27 cellular contexts compared by ENCODE assay signal in the genomic region with DNA sequence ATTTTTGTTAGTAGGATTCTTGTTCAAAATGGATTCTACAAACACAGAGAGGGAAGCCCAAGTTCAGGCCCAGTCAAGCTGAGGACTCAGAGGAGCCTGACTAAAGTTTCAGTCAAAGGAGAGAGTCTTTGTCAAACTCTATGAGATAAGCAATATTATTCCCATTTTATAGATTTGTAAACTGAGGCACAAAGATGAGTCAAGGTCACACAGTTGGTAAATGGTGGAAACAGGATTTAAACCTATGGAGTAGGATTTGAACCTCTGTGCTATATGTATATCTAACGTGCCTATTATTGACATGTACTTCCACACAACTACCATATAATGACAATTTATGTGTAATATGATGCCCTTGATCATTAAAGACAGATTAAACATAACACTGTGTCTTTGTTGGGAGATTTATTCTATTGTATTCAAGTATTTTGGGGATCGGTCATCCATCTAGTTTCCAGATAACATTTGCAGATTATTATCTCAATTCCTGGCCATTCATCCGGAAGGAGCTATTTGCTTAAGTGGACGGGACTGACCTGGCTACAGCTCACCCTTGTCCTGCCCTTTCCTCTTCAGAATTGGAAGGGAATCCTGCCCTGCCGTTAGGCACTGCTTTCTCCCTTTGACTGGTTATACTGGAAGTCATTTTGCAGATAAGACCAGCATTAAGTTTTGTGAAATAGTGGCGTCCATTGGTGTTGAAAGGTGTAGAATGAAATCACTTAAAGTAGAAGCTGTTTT.
"Had no signal": no experiment of that assay in that cellular context is flagged by ENCODE, and none has a peak within 500 bp of the region (broad histone marks: within the 10 kb centered on the region; RNA-seq: fewer than 3 reads in every experiment).

No MANE protein-coding gene starts in this region.

- H3K9me3 ChIP-seq: breast epithelium, psoas muscle, testis, transverse colon had no signal

- H3K9ac ChIP-seq: neural progenitor cell, parathyroid adenoma had no signal

- H3K27ac ChIP-seq: breast epithelium, epithelial cell of prostate, left ventricle myocardium inferior, neural progenitor cell, parathyroid adenoma, psoas muscle, spleen, testis, transverse colon had no signal

- H3K27me3 ChIP-seq: breast epithelium, neural progenitor cell, testis, transverse colon had no signal

- H3K4me2 ChIP-seq: neural progenitor cell had no signal

- DNase-seq: activated CD4-positive, alpha-beta memory T cell treated with anti-CD3 and anti-CD28 coated beads for 36 hours; activated CD4-positive, alpha-beta T cell treated with anti-CD3 and anti-CD28 coated beads, Interleukin-2, amount 10 ng/mL, durations not matched to agents 24 days and 14 days; activated CD4-positive, CD25-positive, alpha-beta regulatory T cell treated with anti-CD3 and anti-CD28 coated beads, Interleukin-2, amount 50 U/mL, for 72 hours; activated CD8-positive, alpha-beta memory T cell treated with anti-CD3 and anti-CD28 coated beads, Interleukin-2, amount 50 U/mL, for 4 hours; activated gamma-delta T cell treated with Interleukin-2 at 50 U/mL for 16 hours; activated naive CD4-positive, alpha-beta T cell treated with anti-CD3 and anti-CD28 coated beads, Interleukin-2, amount 50 U/mL, for 16 hours; activated T-cell treated with anti-CD3 and anti-CD28 coated beads, Interleukin-2, amount 50 U/mL, for 1 hour; central memory CD4-positive, alpha-beta T cell; effector CD4-positive, alpha-beta T cell; left ventricle myocardium inferior; mesendoderm; natural killer cell; occipital lobe; psoas muscle; spleen; stimulated activated CD4-positive, alpha-beta T cell treated with anti-CD3 and anti-CD28 coated beads, Interleukin-2, amount 100 ng/mL, for 48 hours; stimulated activated naive CD4-positive, alpha-beta T cell treated with Interleukin-2 at 50 U/mL for 16 hours; T1000; testis; transverse colon had no signal

- H3K4me3 ChIP-seq: breast epithelium, left ventricle myocardium inferior, lung, neural progenitor cell, psoas muscle, spleen, testis, transverse colon had no signal

- FAIRE-seq: frontal cortex, urothelium cell line had no signal

- H2AFZ ChIP-seq: neural progenitor cell, parathyroid adenoma had no signal

- H3K79me2 ChIP-seq: parathyroid adenoma had no signal

- H3K4me1 ChIP-seq: breast epithelium, left ventricle myocardium inferior, neural progenitor cell, psoas muscle, spleen, testis, transverse colon had no signal

- H3K36me3 ChIP-seq: breast epithelium, left ventricle myocardium inferior, neural progenitor cell, spleen, transverse colon had no signal

- ATAC-seq: natural killer cell, psoas muscle had no signal
